ENCODE assay signal across 20 cellular contexts in the genomic region with DNA sequence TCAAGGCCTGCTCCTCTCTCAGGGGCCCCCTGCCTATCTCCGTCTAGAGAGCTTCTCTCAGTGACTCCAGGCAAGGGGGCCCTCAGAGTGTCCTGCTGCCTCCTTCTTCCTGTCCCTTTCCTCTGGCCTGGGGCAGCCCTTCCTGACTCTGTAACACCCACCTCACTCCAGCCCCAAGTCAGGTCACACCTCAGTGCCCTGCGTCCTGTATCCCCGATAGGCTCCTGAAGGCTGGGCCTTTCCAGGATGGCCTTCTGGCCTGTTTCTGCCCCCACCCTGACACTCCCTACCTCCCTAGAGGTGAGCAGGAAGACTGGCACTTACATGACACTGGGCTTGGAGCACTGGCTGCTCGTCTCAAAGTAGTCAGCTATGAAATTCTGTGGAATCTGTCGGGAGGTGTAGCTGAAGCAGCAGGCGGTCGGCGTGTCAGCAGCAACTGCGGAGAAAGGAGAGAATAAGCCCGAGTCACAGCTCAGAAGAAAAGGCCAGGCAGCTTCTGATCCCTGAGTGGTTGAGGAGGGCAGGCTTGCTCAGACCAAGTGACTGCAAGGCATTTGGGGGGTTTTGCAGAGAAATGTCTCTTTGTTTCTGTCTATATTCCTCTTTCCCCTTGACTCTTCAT. TPM values are rescaled to one million over a fixed set of nuclear protein-coding genes. Genes with fewer than 3 reads are reported as not detected.
DNase-seq lines count a peak whose midpoint lies in the region; ATAC-seq and TF ChIP-seq lines count a peak whose summit lies in the region.
"Had no signal": no experiment of that assay in that cellular context is flagged by ENCODE, and none has a peak within 500 bp of the region (broad histone marks: within the 10 kb centered on the region; RNA-seq: fewer than 3 reads in every experiment).

No MANE protein-coding gene starts in this region.

- TF ChIP-seq CTCF in activated B cell treated with CpG ODN at 0.5 μM for 24 hours (IDR thresholded peaks at IDR 0.05) (no peak), mesothelial cell of epicardium (IDR thresholded peaks at IDR 0.05; ENCODE audit: unreplicated experiment) (no peak), dorsolateral prefrontal cortex (IDR thresholded peaks at IDR 0.05 in 54 of 56, conservative IDR thresholded peaks at IDR 0.05 in 2 of 56; ENCODE audit: low read depth in 1 of 56, partially characterized antibody in 56 of 56) (no peak), breast epithelium (IDR thresholded peaks at IDR 0.05) (no peak)

- H3K4me1 ChIP-seq in breast epithelium = peaks cover 0 to 7% of the 10 kb centered on the region in 2 donors

- ATAC-seq in activated naive CD8-positive, alpha-beta T cell treated with anti-CD3 and anti-CD28 coated beads, Interleukin-2, amount 50 U/mL, for 24 hours = no peak
- ATAC-seq in activated B cell treated with CpG ODN at 0.5 μM for 24 hours (ENCODE audit: low read depth) = no peak
- ATAC-seq in GM18505 (IDR thresholded peaks at IDR 0.05; ENCODE audit: unreplicated experiment) = no peak
- ATAC-seq: left lobe of liver had no signal

- no peaks in the 10 kb centered on the region for H3K9me3 Mint-ChIP-seq in activated naive CD8-positive, alpha-beta T cell treated with anti-CD3 and anti-CD28 coated beads, Interleukin-2, amount 50 U/mL, for 24 hours
- no peaks in the 10 kb centered on the region for H3K9me3 Mint-ChIP-seq in activated naive CD8-positive, alpha-beta T cell treated with anti-CD3 and anti-CD28 coated beads for 36 hours
- H3K9me3 Mint-ChIP-seq in activated B cell treated with CpG ODN at 0.5 μM for 24 hours (no peaks in the 10 kb centered on the region), mesothelial cell of epicardium (no peaks in the 10 kb centered on the region)
- no peaks in the 10 kb centered on the region for H3K9me3 Mint-ChIP-seq in activated CD4-positive, alpha-beta memory T cell treated with anti-CD3 and anti-CD28 coated beads, Interleukin-2, amount 10 ng/mL, durations not matched to agents 7 days and 5 days

- TF ChIP-seq POLR2A in GM18505 (IDR thresholded peaks at IDR 0.05; ENCODE audit: borderline replicate concordance, extremely low read depth, insufficient read depth, insufficient read length) (no peak), breast epithelium (IDR thresholded peaks at IDR 0.05) (no peak)

- H3K27me3 Mint-ChIP-seq in activated naive CD8-positive, alpha-beta T cell treated with anti-CD3 and anti-CD28 coated beads, Interleukin-2, amount 50 U/mL, for 24 hours = peaks cover 30% of the 10 kb centered on the region
- H3K27me3 Mint-ChIP-seq in activated naive CD8-positive, alpha-beta T cell treated with anti-CD3 and anti-CD28 coated beads for 36 hours = peaks cover 44% of the 10 kb centered on the region
- H3K27me3 Mint-ChIP-seq in activated B cell treated with CpG ODN at 0.5 μM for 24 hours (no peaks in the 10 kb centered on the region), mesothelial cell of epicardium (ENCODE audit: low read depth) (peaks cover 18% of the 10 kb centered on the region)
- H3K27me3 Mint-ChIP-seq in activated CD4-positive, alpha-beta memory T cell treated with anti-CD3 and anti-CD28 coated beads, Interleukin-2, amount 10 ng/mL, durations not matched to agents 7 days and 5 days = peaks cover 37% of the 10 kb centered on the region

- POLR2A ChIA-PET in activated B cell treated with CpG ODN at 0.5 μM for 24 hours (lab: Charles Lee) = no interaction called here
- POLR2A ChIA-PET in activated CD4-positive, alpha-beta memory T cell treated with anti-CD3 and anti-CD28 coated beads, Interleukin-2, amount 10 ng/mL, durations not matched to agents 7 days and 5 days (lab: Charles Lee) = no interaction called here

- H3K27ac Mint-ChIP-seq in activated naive CD8-positive, alpha-beta T cell treated with anti-CD3 and anti-CD28 coated beads, Interleukin-2, amount 50 U/mL, for 24 hours = peak overlapping the region; percentile 74
- H3K27ac Mint-ChIP-seq in activated naive CD8-positive, alpha-beta T cell treated with anti-CD3 and anti-CD28 coated beads for 36 hours = no peak overlapping the region
- H3K27ac Mint-ChIP-seq in activated B cell treated with CpG ODN at 0.5 μM for 24 hours (peak overlapping the region; percentile 78), mesothelial cell of epicardium (no peak overlapping the region)
- no peak overlapping the region for H3K27ac Mint-ChIP-seq in activated CD4-positive, alpha-beta memory T cell treated with anti-CD3 and anti-CD28 coated beads, Interleukin-2, amount 10 ng/mL, durations not matched to agents 7 days and 5 days

- no peak for DNase-seq in activated naive CD8-positive, alpha-beta T cell treated with anti-CD3 and anti-CD28 coated beads, Interleukin-2, amount 50 U/mL, for 24 hours
- DNase-seq in activated naive CD8-positive, alpha-beta T cell treated with anti-CD3 and anti-CD28 coated beads for 36 hours = no peak
- DNase-seq in activated B cell treated with CpG ODN at 0.5 μM for 24 hours (no peak), mesothelial cell of epicardium (ENCODE audit: low spot score in 2 of 2, unreplicated experiment in 2 of 2) (no peak), dorsolateral prefrontal cortex (no peak), breast epithelium (ENCODE audit: low spot score in 2 of 2) (no peak)
- DNase-seq in activated CD4-positive, alpha-beta memory T cell treated with anti-CD3 and anti-CD28 coated beads, Interleukin-2, amount 10 ng/mL, durations not matched to agents 7 days and 5 days = no peak
- DNase-seq: ACHN; COR-L47; H7; heart right ventricle; PC-9; right cardiac atrium; stimulated activated CD8-positive, alpha-beta memory T cell treated with anti-CD3 and anti-CD28 coated beads, Interleukin-4, amount 100 ng/mL, for 48 hours; SW 1271 had no signal

- H3K4me1 Mint-ChIP-seq in activated naive CD8-positive, alpha-beta T cell treated with anti-CD3 and anti-CD28 coated beads, Interleukin-2, amount 50 U/mL, for 24 hours = peaks cover 68% of the 10 kb centered on the region
- H3K4me1 Mint-ChIP-seq in activated naive CD8-positive, alpha-beta T cell treated with anti-CD3 and anti-CD28 coated beads for 36 hours = peaks cover 32% of the 10 kb centered on the region
- H3K4me1 Mint-ChIP-seq in activated B cell treated with CpG ODN at 0.5 μM for 24 hours (peaks cover 42% of the 10 kb centered on the region), mesothelial cell of epicardium (peaks cover 6% of the 10 kb centered on the region)
- H3K4me1 Mint-ChIP-seq in activated CD4-positive, alpha-beta memory T cell treated with anti-CD3 and anti-CD28 coated beads, Interleukin-2, amount 10 ng/mL, durations not matched to agents 7 days and 5 days = peaks cover 30% of the 10 kb centered on the region

- no peaks in the 10 kb centered on the region for H3K36me3 Mint-ChIP-seq in activated naive CD8-positive, alpha-beta T cell treated with anti-CD3 and anti-CD28 coated beads, Interleukin-2, amount 50 U/mL, for 24 hours (ENCODE audit: low read depth)
- H3K36me3 Mint-ChIP-seq in activated naive CD8-positive, alpha-beta T cell treated with anti-CD3 and anti-CD28 coated beads for 36 hours = no peaks in the 10 kb centered on the region
- H3K36me3 Mint-ChIP-seq in activated B cell treated with CpG ODN at 0.5 μM for 24 hours (ENCODE audit: low read depth) = no peaks in the 10 kb centered on the region
- H3K36me3 Mint-ChIP-seq in mesothelial cell of epicardium = no peaks in the 10 kb centered on the region
- H3K36me3 Mint-ChIP-seq in activated CD4-positive, alpha-beta memory T cell treated with anti-CD3 and anti-CD28 coated beads, Interleukin-2, amount 10 ng/mL, durations not matched to agents 7 days and 5 days (ENCODE audit: low read depth) = no peaks in the 10 kb centered on the region

- H3K9me3 ChIP-seq in breast epithelium = no peaks in the 10 kb centered on the region
- H3K9me3 ChIP-seq: esophagus muscularis mucosa, heart right ventricle had no signal

- H3K27me3 ChIP-seq in dorsolateral prefrontal cortex = peaks cover 0 to 21% (median 0%) of the 10 kb centered on the region in 45 donors
- no peaks in the 10 kb centered on the region for H3K27me3 ChIP-seq in breast epithelium

- intact Hi-C loops in activated B cell treated with CpG ODN at 0.5 μM for 24 hours (cut with micrococcal nuclease) = loop anchor here (2.0 to 5.0 kb wide), 2 partner anchors 15 to 103 kb away; a partner anchor contains a TSS
- intact Hi-C loops in dorsolateral prefrontal cortex (cut with DNase I) = no loop called here
- intact Hi-C loops in breast epithelium (cut with DNase I; ENCODE audit: low total_unique reads) = no loop called here

- no peak overlapping the region for H3K27ac ChIP-seq in dorsolateral prefrontal cortex
- no peak overlapping the region for H3K27ac ChIP-seq in breast epithelium
- H3K27ac ChIP-seq: esophagus muscularis mucosa, PC-9 had no signal

- CTCF ChIA-PET in activated B cell treated with CpG ODN at 0.5 μM for 24 hours (lab: Charles Lee) = no interaction called here
- CTCF ChIA-PET in activated CD4-positive, alpha-beta memory T cell treated with anti-CD3 and anti-CD28 coated beads, Interleukin-2, amount 10 ng/mL, durations not matched to agents 7 days and 5 days (lab: Charles Lee) = no interaction called here

- H3K36me3 ChIP-seq in breast epithelium = no peaks in the 10 kb centered on the region
- H3K36me3 ChIP-seq: esophagus muscularis mucosa, heart right ventricle had no signal

- H3K4me3 ChIP-seq in dorsolateral prefrontal cortex (no peak overlapping the region), breast epithelium (no peak overlapping the region)
- H3K4me3 ChIP-seq: esophagus muscularis mucosa, heart right ventricle, PC-9 had no signal

- H3K4me3 Mint-ChIP-seq in activated naive CD8-positive, alpha-beta T cell treated with anti-CD3 and anti-CD28 coated beads, Interleukin-2, amount 50 U/mL, for 24 hours = peak overlapping the region; percentile 48
- no peak overlapping the region for H3K4me3 Mint-ChIP-seq in activated naive CD8-positive, alpha-beta T cell treated with anti-CD3 and anti-CD28 coated beads for 36 hours
- H3K4me3 Mint-ChIP-seq in activated B cell treated with CpG ODN at 0.5 μM for 24 hours (no peak overlapping the region), mesothelial cell of epicardium (peak overlapping the region; percentile 37)
- no peak overlapping the region for H3K4me3 Mint-ChIP-seq in activated CD4-positive, alpha-beta memory T cell treated with anti-CD3 and anti-CD28 coated beads, Interleukin-2, amount 10 ng/mL, durations not matched to agents 7 days and 5 days

RNA-seq across cellular contexts. Expression of a gene that starts 1.0 kb away (rescaled TPM):
- total RNA-seq in activated naive CD8-positive, alpha-beta T cell treated with anti-CD3 and anti-CD28 coated beads for 36 hours = 1 to 10 TPM; 2.9 to 3.2 TPM
- total RNA-seq in activated B cell treated with CpG ODN at 0.5 μM for 24 hours (7.3 and 9.5 TPM in 2 replicates), mesothelial cell of epicardium (not detected in 3 replicates), dorsolateral prefrontal cortex (1 to 10 TPM in 30 of 120 experiments, under 1 TPM in 3, not detected in 87; 0.62 to 7.6 (median 1.9) TPM), breast epithelium (1 to 10 TPM in 1 of 3 donors, not detected in 2; 5.0 TPM)
- 1 to 10 TPM; 1.7 to 1.9 TPM for total RNA-seq in activated CD4-positive, alpha-beta memory T cell treated with anti-CD3 and anti-CD28 coated beads, Interleukin-2, amount 10 ng/mL, durations not matched to agents 7 days and 5 days
- total RNA-seq: esophagus muscularis mucosa, H7, myocyte, NCI-H460, PC-9, right cardiac atrium had no signal

RNA-seq across cellular contexts. Expression of a gene that starts 15.3 kb away (rescaled TPM):
- 1 to 10 TPM; 4.4 to 5.5 TPM for total RNA-seq in activated naive CD8-positive, alpha-beta T cell treated with anti-CD3 and anti-CD28 coated beads for 36 hours
- total RNA-seq in activated B cell treated with CpG ODN at 0.5 μM for 24 hours (16.3 and 18.7 TPM in 2 replicates), mesothelial cell of epicardium (not detected in 3 replicates), dorsolateral prefrontal cortex (1 to 10 TPM in 72 of 120 experiments, under 1 TPM in 24, not detected in 24; 0.40 to 7.9 (median 1.4) TPM), breast epithelium (1 to 10 TPM in 1 of 3 donors, under 1 TPM in 1, not detected in 1; 0.33 to 6.1 TPM)
- total RNA-seq in activated CD4-positive, alpha-beta memory T cell treated with anti-CD3 and anti-CD28 coated beads, Interleukin-2, amount 10 ng/mL, durations not matched to agents 7 days and 5 days = 1 to 10 TPM; 3.6 to 4.0 TPM
- total RNA-seq: H7, left lobe of liver, myocyte, NCI-H460, PC-9 had no signal

RNA-seq across cellular contexts. Expression of a gene that starts 19.1 kb away (rescaled TPM):
- 1 to 10 TPM; 2.0 to 2.6 TPM for total RNA-seq in activated naive CD8-positive, alpha-beta T cell treated with anti-CD3 and anti-CD28 coated beads for 36 hours
- total RNA-seq in activated B cell treated with CpG ODN at 0.5 μM for 24 hours = 8.3 and 12.8 TPM in 2 replicates
- 27.9 to 28.4 TPM (median 28.2 TPM) in 3 replicates for total RNA-seq in mesothelial cell of epicardium
- 10 to 100 TPM in 111 of 120 experiments, 1 to 10 TPM in 9; 8.2 to 32.2 (median 16.9) TPM for total RNA-seq in dorsolateral prefrontal cortex
- total RNA-seq in breast epithelium = 1 to 10 TPM; 1.9 to 7.6 (median 5.2) TPM
- 1 to 10 TPM; 6.8 to 9.5 TPM for total RNA-seq in activated CD4-positive, alpha-beta memory T cell treated with anti-CD3 and anti-CD28 coated beads, Interleukin-2, amount 10 ng/mL, durations not matched to agents 7 days and 5 days
- total RNA-seq: H7 had no signal

Comparison
In these comparisons a context has a peak if more than half of its experiments do, and no peak if none do; other contexts are left out.
1. H3K27ac Mint-ChIP-seq: peak in activated naive CD8-positive, alpha-beta T cell treated with anti-CD3 and anti-CD28 coated beads, Interleukin-2, amount 50 U/mL, for 24 hours (single experiment) and activated B cell treated with CpG ODN at 0.5 μM for 24 hours (single experiment); none in activated naive CD8-positive, alpha-beta T cell treated with anti-CD3 and anti-CD28 coated beads for 36 hours (single experiment), mesothelial cell of epicardium (single experiment) and activated CD4-positive, alpha-beta memory T cell treated with anti-CD3 and anti-CD28 coated beads, Interleukin-2, amount 10 ng/mL, durations not matched to agents 7 days and 5 days (single experiment).
2. H3K4me3 Mint-ChIP-seq: peak in activated naive CD8-positive, alpha-beta T cell treated with anti-CD3 and anti-CD28 coated beads, Interleukin-2, amount 50 U/mL, for 24 hours (single experiment) and mesothelial cell of epicardium (single experiment); none in activated naive CD8-positive, alpha-beta T cell treated with anti-CD3 and anti-CD28 coated beads for 36 hours (single experiment), activated B cell treated with CpG ODN at 0.5 μM for 24 hours (single experiment) and activated CD4-positive, alpha-beta memory T cell treated with anti-CD3 and anti-CD28 coated beads, Interleukin-2, amount 10 ng/mL, durations not matched to agents 7 days and 5 days (single experiment).